ENCODE assay signal across 18 cellular contexts in genomic region chr11:111418436-111418787, GRCh38. TPM values are rescaled to one million over a fixed set of nuclear protein-coding genes. Genes with fewer than 3 reads are reported as not detected.
DNase-seq lines count a peak whose midpoint lies in the region; ATAC-seq and TF ChIP-seq lines count a peak whose summit lies in the region.
"Had no signal": no experiment of that assay in that cellular context is flagged by ENCODE, and none has a peak within 500 bp of the region (broad histone marks: within the 10 kb centered on the region; RNA-seq: fewer than 3 reads in every experiment).

No MANE protein-coding gene starts in this region.

- peak overlapping the region; percentile 30 for H3K4me3 ChIP-seq in GM12865 (ENCODE audit: low read depth, low read length)
- H3K4me3 ChIP-seq in OCI-LY1 (ENCODE audit: low read depth, low read length, poor library complexity, severe bottlenecking): peak overlapping the region; percentile 52
- H3K4me3 ChIP-seq in esophagus squamous epithelium: no peak overlapping the region
- no peak overlapping the region for H3K4me3 ChIP-seq in stomach
- no peak overlapping the region for H3K4me3 ChIP-seq in A673 (ENCODE audit: low read depth, low read length, poor library complexity, severe bottlenecking)

- no peak for TF ChIP-seq POLR2A in esophagus squamous epithelium (IDR thresholded peaks at IDR 0.05)
- no peak for TF ChIP-seq POLR2A in stomach (IDR thresholded peaks at IDR 0.05)

- no peak for ATAC-seq in HG03460 (IDR thresholded peaks at IDR 0.05; ENCODE audit: unreplicated experiment)
- ATAC-seq: HCT116 had no signal

- H3K27me3 ChIP-seq in OCI-LY1 (ENCODE audit: insufficient read depth, low read length) (no peaks in the 10 kb centered on the region), esophagus squamous epithelium (no peaks in the 10 kb centered on the region), stomach (no peaks in the 10 kb centered on the region), A673 (replicated peaks; ENCODE audit: insufficient read depth, low read depth, low read length, poor library complexity) (no peaks in the 10 kb centered on the region)

- BruUV-seq in A673 (replicated peaks; lab: Mats Ljungman, UMichigan): no TSS peak

- no peaks in the 10 kb centered on the region for H3K36me3 ChIP-seq in OCI-LY1 (ENCODE audit: insufficient read depth, low read length)
- no peaks in the 10 kb centered on the region for H3K36me3 ChIP-seq in esophagus squamous epithelium
- no peaks in the 10 kb centered on the region for H3K36me3 ChIP-seq in stomach
- no peaks in the 10 kb centered on the region for H3K36me3 ChIP-seq in A673 (ENCODE audit: insufficient read depth, low read length, poor library complexity, severe bottlenecking)

- H3K9me3 ChIP-seq in OCI-LY1 (ENCODE audit: low read length) (no peaks in the 10 kb centered on the region), esophagus squamous epithelium (no peaks in the 10 kb centered on the region), stomach (no peaks in the 10 kb centered on the region), A673 (ENCODE audit: low read depth, low read length, poor library complexity, severe bottlenecking) (no peaks in the 10 kb centered on the region)

- TF ChIP-seq EP300 in stomach (IDR thresholded peaks at IDR 0.05): no peak

- H3K9ac ChIP-seq in OCI-LY1 (ENCODE audit: low read length): peak overlapping the region; percentile 79

- peak overlapping the region; percentile 66 for H3K4me2 ChIP-seq in OCI-LY1 (ENCODE audit: low read length)

- DNase-seq in GM12865 (ENCODE audit: low read depth) (peak; percentile 52), esophagus squamous epithelium (lab: John Stamatoyannopoulos, UW) (no peak), stomach (no peak), RKO (ENCODE audit: low spot score) (no peak), SHP77 treated with DMSO at 0.1 percent for 48 hours (lab: John Stamatoyannopoulos, UW) (no peak), A673 (ENCODE audit: low spot score) (no peak)
- DNase-seq: activated effector memory CD4-positive, alpha-beta T cell treated with anti-CD3 and anti-CD28 coated beads, Interleukin-2, amount 50 U/mL, for 16 hours; COR-L47; NCI-H1417; NCI-H524 treated with DMSO at 0.1 percent for 48 hours; stimulated activated CD4-positive, alpha-beta T cell treated with anti-CD3 and anti-CD28 coated beads, Interleukin-15, amount 100 ng/mL, for 24 hours; trophoblast cell had no signal

- peaks cover 26% of the 10 kb centered on the region; the same call in 1 of the 2 replicates for H3F3A ChIP-seq in OCI-LY1 (ENCODE audit: insufficient read depth, low read length)

- H3K27ac ChIP-seq in OCI-LY1 (ENCODE audit: low read depth, low read length, poor library complexity, severe bottlenecking) (peak overlapping the region; percentile 98), esophagus squamous epithelium (peak overlapping the region; percentile 48 to 81 (median 68)), stomach (peak overlapping the region in 4 of 5 donors; percentile 52 to 76 (median 72)), A673 (ENCODE audit: low read depth, low read length, poor library complexity, severe bottlenecking) (no peak overlapping the region)

- H3K4me1 ChIP-seq in OCI-LY1 (ENCODE audit: insufficient read depth, low read length, severe bottlenecking) (peaks cover 100% of the 10 kb centered on the region), esophagus squamous epithelium (peaks cover 33 to 54% (median 36%) of the 10 kb centered on the region in 3 donors), stomach (peaks cover 36 to 48% (median 38%) of the 10 kb centered on the region in 4 donors), A673 (ENCODE audit: insufficient read depth, low read length, poor library complexity, severe bottlenecking) (no peaks in the 10 kb centered on the region)

- 53 to 64% methylated on average over 4 to 5 of the region's 5 CpGs for WGBS in esophagus squamous epithelium, 2 donors
- WGBS in stomach, 5 donors: 43 to 49% (median 48%) methylated on average over 5 of the region's 5 CpGs

- intact Hi-C loops in esophagus squamous epithelium (cut with DNase I) (loop anchor here (5.0 kb wide), 1 partner anchor 121 kb away; the partner anchor contains the start of gene POU2AF3), stomach (cut with DNase I; ENCODE audit: low total_unique reads) (no loop called here), A673 (cut with micrococcal nuclease; ENCODE audit: unreplicated experiment) (no loop called here)

- H2AFZ ChIP-seq in OCI-LY1 (ENCODE audit: low read length): no peak overlapping the region

- POLR2A ChIA-PET in A673 (lab: Charles Lee; ENCODE audit: low non-redundant PET): no interaction called here

- no peaks in the 10 kb centered on the region for H4K20me1 ChIP-seq in OCI-LY1 (ENCODE audit: insufficient read depth, low read length)

- TF ChIP-seq CTCF in GM12865 (IDR thresholded peaks at IDR 0.05; ENCODE audit: insufficient read depth, low read depth, low read length, missing control alignments) (no peak), OCI-LY1 (IDR thresholded peaks at IDR 0.05; ENCODE audit: low read length) (no peak), esophagus squamous epithelium (IDR thresholded peaks at IDR 0.05) (no peak), stomach (IDR thresholded peaks at IDR 0.05) (no peak), A673 (conservative IDR thresholded peaks at IDR 0.05; ENCODE audit: low read depth, low read length) (no peak)

- no peaks in the 10 kb centered on the region for H3K9me2 ChIP-seq in OCI-LY1 (ENCODE audit: low read depth, low read length)

- H3K79me2 ChIP-seq in OCI-LY1 (ENCODE audit: insufficient read depth, low read length): no peaks in the 10 kb centered on the region

- CTCF ChIA-PET in A673 (lab: Charles Lee): interaction anchor here (1.3 kb wide), 1 partner anchor 10 kb away, joined by 4 read pairs; no protein-coding TSS in a partner anchor

RNA-seq across cellular contexts. Expression of gene POU2AF1, which starts 39.3 kb away (rescaled TPM):
- total RNA-seq in esophagus squamous epithelium (1 to 10 TPM in 2 of 4 donors, under 1 TPM in 1, not detected in 1; 0.57 to 2.2 (median 1.8) TPM), stomach (10 to 100 TPM in 2 of 5 donors, 1 to 10 TPM in 2, not detected in 1; 2.8 to 43.2 (median 14.8) TPM), A673 (2021) (not detected in 2 replicates)
- 10 to 100 TPM in 1 of 3 donors, 1 to 10 TPM in 2; 7.0 to 12.3 (median 8.8) TPM for polyA plus RNA-seq in stomach
- total RNA-seq: Daoy, endothelial cell of umbilical vein had no signal
- polyA plus RNA-seq: endothelial cell of umbilical vein, right cardiac atrium had no signal

Comparison
In these comparisons a context has a peak if more than half of its experiments do, and no peak if none do; other contexts are left out.
1. H3K4me3 ChIP-seq: peak in GM12865 (single experiment) and OCI-LY1 (single experiment); none in esophagus squamous epithelium (0 of 4), stomach (0 of 4) and A673 (single experiment).